8 cellular contexts compared by ENCODE assay signal in genomic region chr2:62216616-62217015, GRCh38. TPM values are rescaled to one million over a fixed set of nuclear protein-coding genes. Genes with fewer than 3 reads are reported as not detected.
DNase-seq lines count a peak whose midpoint lies in the region; ATAC-seq lines count a peak whose summit lies in the region.

No MANE protein-coding gene starts in this region.

- no peaks in the 10 kb centered on the region for H3K27me3 Mint-ChIP-seq in activated T-helper 17 cell treated with anti-CD3 and anti-CD28 coated beads, Interleukin-2, amount 50 U/mL, for 72 hours

- no peaks in the 10 kb centered on the region for H3K9me3 ChIP-seq in skeletal muscle satellite cell (replicated peaks; ENCODE audit: low read length)

- peak overlapping the region; percentile 32 for H3K9ac ChIP-seq in skeletal muscle satellite cell (ENCODE audit: low read depth, low read length)

- no peak overlapping the region for H3K4me3 ChIP-seq in skeletal muscle satellite cell (ENCODE audit: low read length)

- peaks cover 14% of the 10 kb centered on the region for H3K36me3 Mint-ChIP-seq in activated T-helper 17 cell treated with anti-CD3 and anti-CD28 coated beads, Interleukin-2, amount 50 U/mL, for 72 hours (ENCODE audit: low read depth)

- peaks cover 36% of the 10 kb centered on the region for H3K4me1 ChIP-seq in skeletal muscle satellite cell (ENCODE audit: control insufficient read depth, insufficient read depth, low read length)

- H3K4me3 Mint-ChIP-seq in activated T-helper 17 cell treated with anti-CD3 and anti-CD28 coated beads, Interleukin-2, amount 50 U/mL, for 72 hours = no peak overlapping the region

- no peaks in the 10 kb centered on the region for H3K36me3 ChIP-seq in skeletal muscle satellite cell (ENCODE audit: insufficient read depth, low read length)

- peak; percentile 83 for DNase-seq in GM04504 (ENCODE audit: low read depth)
- no peak for DNase-seq in Right ventricle myocardium superior
- DNase-seq in NCI-H1105 (lab: John Stamatoyannopoulos, UW) = no peak
- no peak for DNase-seq in DMS53 (lab: John Stamatoyannopoulos, UW)
- DNase-seq in activated CD4-positive, alpha-beta T cell treated with anti-CD3 and anti-CD28 coated beads for 4 hours = no peak

- peaks cover 6% of the 10 kb centered on the region for H3K9me3 Mint-ChIP-seq in activated T-helper 17 cell treated with anti-CD3 and anti-CD28 coated beads, Interleukin-2, amount 50 U/mL, for 72 hours

- peak overlapping the region; percentile 63 for H3K27ac Mint-ChIP-seq in activated T-helper 17 cell treated with anti-CD3 and anti-CD28 coated beads, Interleukin-2, amount 50 U/mL, for 72 hours

- H3K4me1 Mint-ChIP-seq in activated T-helper 17 cell treated with anti-CD3 and anti-CD28 coated beads, Interleukin-2, amount 50 U/mL, for 72 hours = peaks cover 41% of the 10 kb centered on the region

- intact Hi-C loops in Right ventricle myocardium superior (cut with DNase I) = no loop called here

- peak; percentile 69 for ATAC-seq in activated T-helper 17 cell treated with anti-CD3 and anti-CD28 coated beads, Interleukin-2, amount 50 U/mL, for 72 hours (replicated peaks)
- peak; percentile 66 for ATAC-seq in Right ventricle myocardium superior (ENCODE audit: poor library complexity)
- ATAC-seq in HG03280 (IDR thresholded peaks at IDR 0.05; ENCODE audit: unreplicated experiment) = no peak

- no peaks in the 10 kb centered on the region for H3K27me3 ChIP-seq in skeletal muscle satellite cell (ENCODE audit: control insufficient read depth, insufficient read depth, low read length)

- H3K4me2 ChIP-seq in skeletal muscle satellite cell (ENCODE audit: low read length) = peak overlapping the region; percentile 45

RNA-seq across cellular contexts. Expression of gene B3GNT2, which starts 20.7 kb away (rescaled TPM):
- 10 to 100 TPM; 15.0 to 20.1 TPM for total RNA-seq in activated T-helper 17 cell treated with anti-CD3 and anti-CD28 coated beads, Interleukin-2, amount 50 U/mL, for 72 hours
- total RNA-seq in Right ventricle myocardium superior = 14.6 TPM
- total RNA-seq in skeletal muscle satellite cell (2012; rRNA removed) = 16.2 and 17.5 TPM in 2 replicates
